In genomic region chr10:23368816-23369640, GRCh38 we compare ENCODE assay signal across 8 cellular contexts. TPM values are rescaled to one million over a fixed set of nuclear protein-coding genes. Genes with fewer than 3 reads are reported as not detected.
DNase-seq lines count a peak whose midpoint lies in the region; ATAC-seq and TF ChIP-seq lines count a peak whose summit lies in the region.

No MANE protein-coding gene starts in this region.

- ATAC-seq in CD8-positive, alpha-beta T cell = peak; percentile 38
- ATAC-seq in GM19324 (IDR thresholded peaks at IDR 0.05; ENCODE audit: low FRiP score, unreplicated experiment) = peak; percentile 67
- peak; percentile 71 for ATAC-seq in HG03095 (IDR thresholded peaks at IDR 0.05; ENCODE audit: unreplicated experiment)

- no peaks in the 10 kb centered on the region for H3K36me3 Mint-ChIP-seq in CD8-positive, alpha-beta T cell
- no peaks in the 10 kb centered on the region for H3K36me3 Mint-ChIP-seq in activated CD4-positive, alpha-beta memory T cell treated with anti-CD3 and anti-CD28 coated beads for 36 hours
- H3K36me3 Mint-ChIP-seq in mesothelial cell of epicardium = no peaks in the 10 kb centered on the region

- H3K4me3 Mint-ChIP-seq in CD8-positive, alpha-beta T cell = peak overlapping the region; percentile 60
- H3K4me3 Mint-ChIP-seq in activated CD4-positive, alpha-beta memory T cell treated with anti-CD3 and anti-CD28 coated beads for 36 hours = peak overlapping the region; percentile 23
- H3K4me3 Mint-ChIP-seq in mesothelial cell of epicardium = no peak overlapping the region

- no peaks in the 10 kb centered on the region for H3K9me3 Mint-ChIP-seq in CD8-positive, alpha-beta T cell
- H3K9me3 Mint-ChIP-seq in activated CD4-positive, alpha-beta memory T cell treated with anti-CD3 and anti-CD28 coated beads for 36 hours = peaks cover 3% of the 10 kb centered on the region
- no peaks in the 10 kb centered on the region for H3K9me3 Mint-ChIP-seq in mesothelial cell of epicardium

- intact Hi-C loops in CD8-positive, alpha-beta T cell (cut with DNase I, micrococcal nuclease) = no loop called here
- intact Hi-C loops in activated CD4-positive, alpha-beta memory T cell treated with anti-CD3 and anti-CD28 coated beads for 36 hours (cut with micrococcal nuclease) = loop anchor here (10.0 kb wide), 1 partner anchor 1096 kb away; no protein-coding TSS in a partner anchor

- H3K27ac Mint-ChIP-seq in CD8-positive, alpha-beta T cell = peak overlapping the region; percentile 53
- peak overlapping the region; percentile 53 for H3K27ac Mint-ChIP-seq in activated CD4-positive, alpha-beta memory T cell treated with anti-CD3 and anti-CD28 coated beads for 36 hours
- no peak overlapping the region for H3K27ac Mint-ChIP-seq in mesothelial cell of epicardium

- no peak for DNase-seq in CD8-positive, alpha-beta T cell
- DNase-seq in activated CD4-positive, alpha-beta memory T cell treated with anti-CD3 and anti-CD28 coated beads for 36 hours = no peak
- DNase-seq in HUDEP-2 (lab: John Stamatoyannopoulos, UW; ENCODE audit: unreplicated experiment in 76 of 76) (no peak), NCI-H1417 treated with DMSO at 0.1 percent for 48 hours (lab: John Stamatoyannopoulos, UW) (no peak), mesothelial cell of epicardium (ENCODE audit: low spot score in 2 of 2, unreplicated experiment in 2 of 2) (no peak), NCI-H2196 (lab: John Stamatoyannopoulos, UW; ENCODE audit: unreplicated experiment) (no peak)

- no peak overlapping the region for H3K27ac ChIP-seq in CD8-positive, alpha-beta T cell (ENCODE audit: low read depth, low read length)

- POLR2A ChIA-PET in CD8-positive, alpha-beta T cell (lab: Charles Lee) = interaction anchor here (1.3 kb wide), 1 partner anchor 70 kb away, joined by 4 read pairs; the partner anchor contains the start of gene OTUD1
- POLR2A ChIA-PET in activated CD4-positive, alpha-beta memory T cell treated with anti-CD3 and anti-CD28 coated beads for 36 hours (lab: Charles Lee) = no interaction called here

- H3K27me3 ChIP-seq in CD8-positive, alpha-beta T cell (ENCODE audit: insufficient read depth, low read length) = no peaks in the 10 kb centered on the region

- H3K4me1 Mint-ChIP-seq in CD8-positive, alpha-beta T cell (ENCODE audit: low read depth) = peaks cover 42% of the 10 kb centered on the region
- H3K4me1 Mint-ChIP-seq in activated CD4-positive, alpha-beta memory T cell treated with anti-CD3 and anti-CD28 coated beads for 36 hours (ENCODE audit: low read depth) = peaks cover 61% of the 10 kb centered on the region
- peaks cover 12% of the 10 kb centered on the region for H3K4me1 Mint-ChIP-seq in mesothelial cell of epicardium

- H3K36me3 ChIP-seq in CD8-positive, alpha-beta T cell (ENCODE audit: insufficient read depth, low read length) = no peaks in the 10 kb centered on the region

- no peak for TF ChIP-seq CTCF in CD8-positive, alpha-beta T cell (IDR thresholded peaks at IDR 0.05)
- no peak for TF ChIP-seq CTCF in mesothelial cell of epicardium (IDR thresholded peaks at IDR 0.05; ENCODE audit: unreplicated experiment)

- CTCF ChIA-PET in CD8-positive, alpha-beta T cell (lab: Charles Lee) = interaction anchor here (0.5 kb wide), 1 partner anchor 165 kb away, joined by 3 read pairs; no protein-coding TSS in a partner anchor
- CTCF ChIA-PET in activated CD4-positive, alpha-beta memory T cell treated with anti-CD3 and anti-CD28 coated beads for 36 hours (lab: Charles Lee) = no interaction called here

- H3K4me3 ChIP-seq in CD8-positive, alpha-beta T cell (ENCODE audit: low read depth, low read length) = no peak overlapping the region

- no peaks in the 10 kb centered on the region for H3K9me3 ChIP-seq in CD8-positive, alpha-beta T cell (ENCODE audit: low read length)

- H3K4me1 ChIP-seq in CD8-positive, alpha-beta T cell (ENCODE audit: insufficient read depth, low read length) = peaks cover 38% of the 10 kb centered on the region

- no peaks in the 10 kb centered on the region for H3K27me3 Mint-ChIP-seq in CD8-positive, alpha-beta T cell (ENCODE audit: low read depth)
- H3K27me3 Mint-ChIP-seq in activated CD4-positive, alpha-beta memory T cell treated with anti-CD3 and anti-CD28 coated beads for 36 hours = no peaks in the 10 kb centered on the region
- no peaks in the 10 kb centered on the region for H3K27me3 Mint-ChIP-seq in mesothelial cell of epicardium (ENCODE audit: low read depth)

RNA-seq across cellular contexts. Expression of gene C10orf67, which starts 24.4 kb away (rescaled TPM):
- not detected for total RNA-seq in CD8-positive, alpha-beta T cell
- under 1 TPM; 0.07 to 0.31 TPM for total RNA-seq in activated CD4-positive, alpha-beta memory T cell treated with anti-CD3 and anti-CD28 coated beads for 36 hours
- 0.11 to 0.22 TPM in 2 of 3 replicates, not detected in the other for total RNA-seq in mesothelial cell of epicardium
